ENCODE assay signal across 8 cellular contexts in the genomic region with DNA sequence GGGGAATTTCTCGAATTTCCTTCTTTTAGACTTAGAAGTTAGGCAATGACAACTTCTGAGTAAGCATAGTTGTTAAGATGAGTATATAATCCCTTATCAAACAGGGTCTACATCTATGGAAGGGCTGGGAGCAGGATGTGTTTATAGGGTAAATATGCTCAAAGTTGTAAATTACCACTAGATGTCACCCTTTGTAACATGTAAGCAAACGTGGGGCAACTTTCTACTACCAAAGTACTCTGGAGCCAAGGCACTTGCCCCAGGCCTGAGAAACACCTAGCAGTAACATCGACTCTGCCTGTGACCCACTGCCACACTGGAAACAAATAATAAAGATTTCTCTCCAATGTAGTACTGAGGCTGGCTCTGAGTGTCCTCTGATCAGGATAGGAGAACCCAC.
DNase-seq lines count a peak whose midpoint lies in the region; ATAC-seq and TF ChIP-seq lines count a peak whose summit lies in the region.

No MANE protein-coding gene starts in this region.

- no peaks in the 10 kb centered on the region for H3K36me3 ChIP-seq in Panc1 (ENCODE audit: control insufficient read depth, insufficient read depth, low read length)

- no TSS peak for BruUV-seq in Panc1 (replicated peaks; lab: Mats Ljungman, UMichigan)

- ATAC-seq in GM21526 (IDR thresholded peaks at IDR 0.05; ENCODE audit: low FRiP score, unreplicated experiment): peak; percentile 79
- ATAC-seq in Panc1: peak; percentile 87; the same call in 1 of the 2 replicates
- ATAC-seq in esophagus mucosa: peak; percentile 64

- in situ Hi-C loops in Panc1 (cut with HindIII; ENCODE audit: low pct_unique_long_range_greater_than_20kb, low sequenced_read_pairs): no loop called here

- peaks cover 11% of the 10 kb centered on the region for H3K27me3 Mint-ChIP-seq in osteocyte (ENCODE audit: unreplicated experiment)

- CTCF ChIA-PET in Panc1 (lab: Charles Lee): interaction anchor here (0.6 kb wide), 1 partner anchor 533 kb away, joined by 3 read pairs; no protein-coding TSS in a partner anchor

- POLR2A ChIA-PET in Panc1 (lab: Charles Lee): no interaction called here

- H3K36me3 Mint-ChIP-seq in osteocyte (ENCODE audit: unreplicated experiment): no peaks in the 10 kb centered on the region

- intact Hi-C loops in Panc1 (cut with micrococcal nuclease; ENCODE audit: unreplicated experiment): loop anchor here (1.0 kb wide), 1 partner anchor 526 kb away; no protein-coding TSS in a partner anchor

- H3K4me1 ChIP-seq in Panc1 (ENCODE audit: control insufficient read depth, insufficient read depth, low read length): no peaks in the 10 kb centered on the region

- H3K27ac Mint-ChIP-seq in osteocyte (ENCODE audit: unreplicated experiment): no peak overlapping the region

- no peaks in the 10 kb centered on the region for H3K27me3 ChIP-seq in Panc1 (ENCODE audit: control insufficient read depth, insufficient read depth, low read length)

- H3K9me3 Mint-ChIP-seq in osteocyte (ENCODE audit: unreplicated experiment): no peaks in the 10 kb centered on the region

- TF ChIP-seq CTCF in Panc1 (IDR thresholded peaks at IDR 0.05): peak; percentile 58
- peak; percentile 55 for TF ChIP-seq CTCF in osteocyte (IDR thresholded peaks at IDR 0.05)

- no peak overlapping the region for H3K4me3 ChIP-seq in Panc1 (ENCODE audit: low read depth in 2 of 2, low read length in 2 of 2)

- H3K4me1 Mint-ChIP-seq in osteocyte (ENCODE audit: unreplicated experiment): no peaks in the 10 kb centered on the region

- no peak overlapping the region for H3K27ac ChIP-seq in Panc1 (ENCODE audit: low read length)

- DNase-seq in ELF-1 (ENCODE audit: low read depth, low spot score) (peak; percentile 38), HT1080 (ENCODE audit: low read depth) (peak; percentile 62), Panc1 (ENCODE audit: low read depth, low spot score) (peak; percentile 13), osteocyte (ENCODE audit: extremely low spot score, unreplicated experiment) (no peak), NCI-H128 (lab: John Stamatoyannopoulos, UW; ENCODE audit: unreplicated experiment) (no peak)
- no peak for DNase-seq in stimulated activated CD4-positive, alpha-beta T cell treated with anti-CD3 and anti-CD28 coated beads, Interleukin-1b, Interleukin-23, amount 100 ng/mL, for 48 hours

- no peak overlapping the region for H3K4me3 Mint-ChIP-seq in osteocyte (ENCODE audit: unreplicated experiment)

- no peaks in the 10 kb centered on the region for H3K9me3 ChIP-seq in Panc1 (ENCODE audit: control insufficient read depth, insufficient read depth, low read depth, low read length)

Comparison
In these comparisons a context has a peak if more than half of its experiments do, and no peak if none do; other contexts are left out.
1. DNase-seq: peak in ELF-1 (single experiment), HT1080 (single experiment) and Panc1 (single experiment); none in osteocyte (single experiment), stimulated activated CD4-positive, alpha-beta T cell treated with anti-CD3 and anti-CD28 coated beads, Interleukin-1b, Interleukin-23, amount 100 ng/mL, for 48 hours (single experiment) and NCI-H128 (single experiment).
2. Peak in every context shown above with its lines, with median percentiles within 50 percentile points of each other: ATAC-seq.